Comparison of ENCODE assay signal across 8 cellular contexts in genomic region chr9:127608104-127608966, GRCh38. TPM values are rescaled to one million over a fixed set of nuclear protein-coding genes. Genes with fewer than 3 reads are reported as not detected.
DNase-seq lines count a peak whose midpoint lies in the region.

No MANE protein-coding gene starts in this region.

- H3K9ac ChIP-seq in BLaER1 treated with 17β-estradiol and CSF1 and Interleukin-3, amounts not matched to agents 10 nM and 100 nM: peak overlapping the region in 10 of 11 experiments; percentile 18 to 72 (median 58); a peak in 19 of 22 replicates
- peak overlapping the region; percentile 24 to 47 for H3K9ac ChIP-seq in mucosa of rectum (ENCODE audit: low read depth in 1 of 2, low read length in 2 of 2)

- H3K27me3 ChIP-seq in BLaER1 treated with 17β-estradiol and CSF1 and Interleukin-3, amounts not matched to agents 10 nM and 100 nM: peaks cover 35 to 67% (median 57%) of the 10 kb centered on the region in 11 experiments
- peaks cover 7 to 27% of the 10 kb centered on the region in 2 donors for H3K27me3 ChIP-seq in mucosa of rectum (ENCODE audit: control insufficient read depth in 2 of 2, insufficient read depth in 2 of 2, low read length in 2 of 2)

- peaks cover 29 to 46% (median 39%) of the 10 kb centered on the region in 10 experiments for H3K4me1 ChIP-seq in BLaER1 treated with 17β-estradiol and CSF1 and Interleukin-3, amounts not matched to agents 10 nM and 100 nM
- H3K4me1 ChIP-seq in mucosa of rectum (ENCODE audit: control insufficient read depth in 2 of 2, insufficient read depth in 2 of 2, low read length in 2 of 2): peaks cover 12 to 18% of the 10 kb centered on the region in 2 donors

- peaks cover 0 to 8% (median 4%) of the 10 kb centered on the region in 11 experiments; a peak in 7 of 22 replicates for H4K20me1 ChIP-seq in BLaER1 treated with 17β-estradiol and CSF1 and Interleukin-3, amounts not matched to agents 10 nM and 100 nM

- H3K36me3 ChIP-seq in BLaER1 treated with 17β-estradiol and CSF1 and Interleukin-3, amounts not matched to agents 10 nM and 100 nM: no peaks in the 10 kb centered on the region
- H3K36me3 ChIP-seq in mucosa of rectum (ENCODE audit: control insufficient read depth in 2 of 2, insufficient read depth in 2 of 2, low read length in 2 of 2): no peaks in the 10 kb centered on the region

- DNase-seq in HT-29 (ENCODE audit: low spot score): peak; percentile 87
- DNase-seq in NOMO-1 treated with dmso at 0.1 percent for 144 hours (lab: John Stamatoyannopoulos, UW; ENCODE audit: unreplicated experiment): peak; percentile 36
- DNase-seq in activated T-cell treated with anti-CD3 and anti-CD28 coated beads for 24 hours (ENCODE audit: low read depth): peak; percentile 64
- DNase-seq in epidermal melanocyte (ENCODE audit: insufficient read length, low spot score): peak; percentile 53
- peak; percentile 46 to 63 for DNase-seq in stimulated activated CD8-positive, alpha-beta memory T cell treated with anti-CD3 and anti-CD28 coated beads, Interleukin-2, amount 100 ng/mL, for 1 hour (ENCODE audit: low read depth in 2 of 2)
- DNase-seq in foreskin melanocyte: no peak

- H3K4me3 ChIP-seq in BLaER1 treated with 17β-estradiol and CSF1 and Interleukin-3, amounts not matched to agents 10 nM and 100 nM: peak overlapping the region; percentile 44 to 69 (median 55)
- H3K4me3 ChIP-seq in mucosa of rectum (ENCODE audit: low read length in 2 of 2): peak overlapping the region; percentile 62 to 64

- peak overlapping the region in 10 of 11 experiments; percentile 44 to 73 (median 68); a peak in 19 of 22 replicates for H3K27ac ChIP-seq in BLaER1 treated with 17β-estradiol and CSF1 and Interleukin-3, amounts not matched to agents 10 nM and 100 nM
- H3K27ac ChIP-seq in mucosa of rectum (ENCODE audit: low read depth in 2 of 2, low read length in 2 of 2): no peak overlapping the region

- H3K4me2 ChIP-seq in BLaER1 treated with 17β-estradiol and CSF1 and Interleukin-3, amounts not matched to agents 10 nM and 100 nM: peak overlapping the region; percentile 84 to 100 (median 97)

- H3K9me3 ChIP-seq in BLaER1 treated with 17β-estradiol and CSF1 and Interleukin-3, amounts not matched to agents 10 nM and 100 nM (replicated peaks in 1 of 11): no peaks in the 10 kb centered on the region
- H3K9me3 ChIP-seq in mucosa of rectum (ENCODE audit: control insufficient read depth in 2 of 2, low read length in 2 of 2): no peaks in the 10 kb centered on the region

RNA-seq across cellular contexts. Expression of gene STXBP1, which starts 3.7 kb away (rescaled TPM):
- 6.3 and 8.0 TPM in 2 replicates for total RNA-seq in HT-29 (2014; rRNA removed; shearing (Covaris generic))

Comparison
In these comparisons a context has a peak if more than half of its experiments do, and no peak if none do; other contexts are left out.
1. H3K27ac ChIP-seq: peak in BLaER1 treated with 17β-estradiol and CSF1 and Interleukin-3, amounts not matched to agents 10 nM and 100 nM (10 of 11); none in mucosa of rectum (0 of 2).